In the genomic region with DNA sequence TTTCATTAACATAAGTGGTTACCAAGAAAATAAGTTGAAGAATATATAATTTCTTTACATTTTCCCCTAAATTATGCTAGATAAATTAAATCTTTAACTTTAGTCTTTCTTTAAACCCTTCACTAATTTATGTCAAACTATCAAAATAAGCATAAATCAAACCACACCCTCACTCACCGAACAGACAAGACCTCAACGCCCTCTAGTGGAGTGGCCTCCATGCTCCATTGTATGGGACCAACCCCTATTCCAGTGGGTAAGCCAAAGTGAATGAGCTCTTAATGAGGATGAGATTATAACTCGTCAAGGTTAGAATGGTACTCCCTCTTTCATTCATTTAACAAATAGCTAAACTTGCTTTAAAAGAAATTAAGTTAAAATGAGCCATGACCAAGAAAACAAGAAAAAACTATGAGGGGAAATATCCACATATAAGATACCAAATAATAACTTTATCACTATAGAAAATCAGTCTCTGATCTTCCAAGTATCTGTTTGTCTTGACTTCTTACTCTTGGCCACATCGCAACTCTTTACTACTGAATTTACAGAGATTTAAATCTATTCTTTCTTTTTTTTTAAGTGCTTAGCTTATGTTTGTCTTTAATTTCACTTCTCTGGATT, we compare ENCODE assay signal across 9 cellular contexts. TPM values are rescaled to one million over a fixed set of nuclear protein-coding genes. Genes with fewer than 3 reads are reported as not detected.
DNase-seq lines count a peak whose midpoint lies in the region; FAIRE-seq and TF ChIP-seq lines count a peak whose summit lies in the region.
"Had no signal": no experiment of that assay in that cellular context is flagged by ENCODE, and none has a peak within 500 bp of the region (broad histone marks: within the 10 kb centered on the region; RNA-seq: fewer than 3 reads in every experiment).

No MANE protein-coding gene starts in this region.

- DNase-seq in NCI-H2171 treated with DMSO at 0.1 percent for 48 hours (lab: John Stamatoyannopoulos, UW) (peak; percentile 1), NCI-H2171 (lab: John Stamatoyannopoulos, UW) (no peak), H7 (peak; percentile 68), MM.1S (peak; percentile 76), MCF 10A (ENCODE audit: unreplicated experiment) (peak; percentile 84)
- DNase-seq in stimulated activated CD4-positive, alpha-beta T cell treated with anti-CD3 and anti-CD28 coated beads, Interleukin-2, amount 100 ng/mL, for 4 hours (ENCODE audit: low read depth) = peak; percentile 73

- peak; percentile 80 for FAIRE-seq in islet of Langerhans (lab: Jason Lieb, UNC)

- no peak overlapping the region for H3K9ac ChIP-seq in MM.1S (ENCODE audit: low read length)

- H3K4me3 Mint-ChIP-seq in MCF 10A (ENCODE audit: unreplicated experiment) = no peak overlapping the region
- H3K4me3 Mint-ChIP-seq: stimulated activated naive CD8-positive, alpha-beta T cell treated with anti-CD3 and anti-CD28 coated beads, Interleukin-15, Interleukin-2, amounts not matched to agents 100 ng/mL and 50 ng/mL, for 24 hours had no signal

- no peak overlapping the region for H3K27ac Mint-ChIP-seq in MCF 10A (ENCODE audit: low read depth, unreplicated experiment)
- H3K27ac Mint-ChIP-seq: stimulated activated naive CD8-positive, alpha-beta T cell treated with anti-CD3 and anti-CD28 coated beads, Interleukin-15, Interleukin-2, amounts not matched to agents 100 ng/mL and 50 ng/mL, for 24 hours had no signal

- no peaks in the 10 kb centered on the region for H3K9me3 Mint-ChIP-seq in MCF 10A (ENCODE audit: unreplicated experiment)
- H3K9me3 Mint-ChIP-seq: stimulated activated naive CD8-positive, alpha-beta T cell treated with anti-CD3 and anti-CD28 coated beads, Interleukin-15, Interleukin-2, amounts not matched to agents 100 ng/mL and 50 ng/mL, for 24 hours had no signal

- no peaks in the 10 kb centered on the region for H3K9me2 ChIP-seq in MM.1S (replicated peaks; ENCODE audit: insufficient read depth, low read length)

- POLR2A ChIA-PET in MCF 10A (lab: Yijun Ruan, JAX) = interaction anchor here (0.7 to 2.1 kb wide), 6 partner anchors 15 to 187 kb away, joined by 3 to 13 read pairs (median 3); a partner anchor contains a TSS

- intact Hi-C loops in MCF 10A (cut with micrococcal nuclease) = loop anchor here (1.0 to 5.0 kb wide), 2 partner anchors 115 to 205 kb away; a partner anchor contains a TSS

- no peaks in the 10 kb centered on the region for H3K9me3 ChIP-seq in MM.1S (replicated peaks; ENCODE audit: insufficient read depth, low read length)

- CTCF ChIA-PET in MCF 10A (lab: Yijun Ruan, JAX) = interaction anchor here (0.6 to 7.7 kb wide), 46 partner anchors 8 to 277 kb away, joined by 3 to 111 read pairs (median 4); a partner anchor contains a TSS

- no TSS peak for BruUV-seq in MCF 10A (replicated peaks; lab: Mats Ljungman, UMichigan)

- H3K36me3 ChIP-seq in H7 (replicated peaks; ENCODE audit: control insufficient read depth, insufficient read depth, low read length) (no peaks in the 10 kb centered on the region), MM.1S (replicated peaks; ENCODE audit: insufficient read depth, low read length) (no peaks in the 10 kb centered on the region)

- peaks cover 6% of the 10 kb centered on the region for H3K4me1 Mint-ChIP-seq in MCF 10A (ENCODE audit: insufficient read depth, unreplicated experiment)

- no peaks in the 10 kb centered on the region for H3F3A ChIP-seq in MM.1S (ENCODE audit: insufficient read depth, low read length)

- H3K27ac ChIP-seq in MM.1S (ENCODE audit: low read length) = no peak overlapping the region
- peak overlapping the region; percentile 82 for H3K27ac ChIP-seq in VCaP

- H3K79me2 ChIP-seq in MM.1S (ENCODE audit: low read length) = no peaks in the 10 kb centered on the region

- H3K27me3 ChIP-seq in H7 (ENCODE audit: control insufficient read depth, insufficient read depth, low read length) = no peaks in the 10 kb centered on the region
- no peaks in the 10 kb centered on the region for H3K27me3 ChIP-seq in MM.1S (replicated peaks; ENCODE audit: insufficient read depth, low read length)

- H3K4me1 ChIP-seq in MM.1S (ENCODE audit: low read length) = no peaks in the 10 kb centered on the region

- H3K4me3 ChIP-seq in H7 (ENCODE audit: insufficient read depth, low read depth, low read length) = no peak overlapping the region
- no peak overlapping the region for H3K4me3 ChIP-seq in MM.1S (ENCODE audit: low read length)

- no peaks in the 10 kb centered on the region for H3K36me3 Mint-ChIP-seq in MCF 10A (ENCODE audit: insufficient read depth, unreplicated experiment)

- no peaks in the 10 kb centered on the region for H3K27me3 Mint-ChIP-seq in MCF 10A (ENCODE audit: insufficient read depth, unreplicated experiment)

- H2AFZ ChIP-seq in MM.1S (ENCODE audit: low read length) = no peak overlapping the region

- no peak overlapping the region for H3K4me2 ChIP-seq in MM.1S (ENCODE audit: low read depth, low read length)

- TF ChIP-seq CTCF in MM.1S (IDR thresholded peaks at IDR 0.05; ENCODE audit: low read length) = peak; percentile 93
- peak; percentile 89 for TF ChIP-seq CTCF in VCaP (conservative IDR thresholded peaks at IDR 0.05)
- TF ChIP-seq CTCF in MCF 10A (IDR thresholded peaks at IDR 0.05; ENCODE audit: unreplicated experiment) = peak; percentile 75

- H4K20me1 ChIP-seq in MM.1S (ENCODE audit: insufficient read depth, low read length) = no peaks in the 10 kb centered on the region

RNA-seq across cellular contexts. Expression of a gene that starts 15.6 kb away (rescaled TPM):
- total RNA-seq in H7 (2014; rRNA removed; shearing (Covaris generic)) = 2.3 and 2.4 TPM in 2 replicates
- total RNA-seq in MCF 10A (2022) = 4.7 and 8.3 TPM in 2 replicates
